31 cellular contexts compared by ENCODE assay signal in genomic region chr11:110446594-110446993, GRCh38.
"Had no signal": no experiment of that assay in that cellular context is flagged by ENCODE, and none has a peak within 500 bp of the region (broad histone marks: within the 10 kb centered on the region; RNA-seq: fewer than 3 reads in every experiment).

No MANE protein-coding gene starts in this region.

- H3K27ac ChIP-seq: PC-9, RWPE1 had no signal

- H3K4me3 ChIP-seq: PC-9 had no signal

- ATAC-seq: activated CD4-positive, alpha-beta T cell treated with anti-CD3 and anti-CD28 coated beads for 36 hours; activated CD4-positive, CD25-positive, alpha-beta regulatory T cell treated with anti-CD3 and anti-CD28 coated beads, Interleukin-2, amount 50 U/mL, for 24 hours had no signal

- H3K27me3 Mint-ChIP-seq: activated CD4-positive, alpha-beta memory T cell treated with anti-CD3 and anti-CD28 coated beads, Interleukin-2, amount 10 ng/mL, durations not matched to agents 7 days and 5 days; activated CD4-positive, alpha-beta T cell treated with anti-CD3 and anti-CD28 coated beads for 36 hours; activated naive CD4-positive, alpha-beta T cell treated with anti-CD3 and anti-CD28 coated beads, Interleukin-2, amount 50 U/mL, for 24 hours; activated naive CD8-positive, alpha-beta T cell treated with anti-CD3 and anti-CD28 coated beads, Interleukin-2, amount 10 ng/mL, durations not matched to agents 7 days and 5 days; activated T-cell treated with anti-CD3 and anti-CD28 coated beads, Interleukin-2, amount 50 U/mL, for 24 hours had no signal

- DNase-seq: activated CD4-positive, alpha-beta memory T cell treated with anti-CD3 and anti-CD28 coated beads, Interleukin-2, amount 10 ng/mL, durations not matched to agents 7 days and 5 days; activated CD4-positive, alpha-beta T cell treated with anti-CD3 and anti-CD28 coated beads for 36 hours; activated gamma-delta T cell; activated naive CD4-positive, alpha-beta T cell treated with Interleukin-2 at 50 U/mL for 16 hours; activated naive CD8-positive, alpha-beta T cell treated with anti-CD3 and anti-CD28 coated beads, Interleukin-2, amount 10 ng/mL, durations not matched to agents 7 days and 5 days; activated T-cell treated with anti-CD3 and anti-CD28 coated beads, Interleukin-2, amount 50 U/mL, for 24 hours; anterior cingulate cortex; central memory CD4-positive, alpha-beta T cell; Kasumi-1; KG1; MM.1S; MV-4-11; NCI-H1092; NCI-H1436 treated with DMSO at 0.1 percent for 48 hours; NCI-H1694 treated with DMSO at 0.1 percent for 48 hours; NCI-H2029; NCI-H510A; NCI-H526; NCI-H748 treated with DMSO at 0.1 percent for 48 hours; NK-92 treated with Interleukin-12 subunit alpha and Interleukin-12 subunit beta, amount 100 ng/mL, for 24 hours; PC-9; Right ventricle myocardium superior; SW 1271; T-helper 1 cell; T-helper 2 cell; T-helper 9 cell had no signal

- H3K9me3 Mint-ChIP-seq: activated CD4-positive, alpha-beta memory T cell treated with anti-CD3 and anti-CD28 coated beads, Interleukin-2, amount 10 ng/mL, durations not matched to agents 7 days and 5 days; activated naive CD4-positive, alpha-beta T cell treated with anti-CD3 and anti-CD28 coated beads, Interleukin-2, amount 50 U/mL, for 24 hours; activated naive CD8-positive, alpha-beta T cell treated with anti-CD3 and anti-CD28 coated beads, Interleukin-2, amount 10 ng/mL, durations not matched to agents 7 days and 5 days; activated T-cell treated with anti-CD3 and anti-CD28 coated beads, Interleukin-2, amount 50 U/mL, for 24 hours; activated T-helper 2 cell treated with anti-CD3 and anti-CD28 coated beads, Interferon-gamma antibody, Interleukin-2, Interleukin-4, amounts not matched to agents 10 μg/mL and 5 μg/mL and 100 μg/mL, durations not matched to agents 14 hours and 24 hours and 36 hours had no signal

- H3K4me3 Mint-ChIP-seq: activated CD4-positive, alpha-beta memory T cell treated with anti-CD3 and anti-CD28 coated beads, Interleukin-2, amount 10 ng/mL, durations not matched to agents 7 days and 5 days; activated CD4-positive, alpha-beta T cell treated with anti-CD3 and anti-CD28 coated beads for 36 hours; activated naive CD4-positive, alpha-beta T cell treated with anti-CD3 and anti-CD28 coated beads, Interleukin-2, amount 50 U/mL, for 24 hours; activated naive CD8-positive, alpha-beta T cell treated with anti-CD3 and anti-CD28 coated beads, Interleukin-2, amount 10 ng/mL, durations not matched to agents 7 days and 5 days; activated T-cell treated with anti-CD3 and anti-CD28 coated beads, Interleukin-2, amount 50 U/mL, for 24 hours; brain had no signal

- H3K4me2 ChIP-seq: PC-9 had no signal

- H3K27ac Mint-ChIP-seq: activated CD4-positive, alpha-beta memory T cell treated with anti-CD3 and anti-CD28 coated beads, Interleukin-2, amount 10 ng/mL, durations not matched to agents 7 days and 5 days; activated CD4-positive, alpha-beta T cell treated with anti-CD3 and anti-CD28 coated beads for 36 hours; activated naive CD4-positive, alpha-beta T cell treated with anti-CD3 and anti-CD28 coated beads, Interleukin-2, amount 50 U/mL, for 24 hours; activated naive CD8-positive, alpha-beta T cell treated with anti-CD3 and anti-CD28 coated beads, Interleukin-2, amount 10 ng/mL, durations not matched to agents 7 days and 5 days; activated T-cell treated with anti-CD3 and anti-CD28 coated beads, Interleukin-2, amount 50 U/mL, for 24 hours; activated T-helper 2 cell treated with anti-CD3 and anti-CD28 coated beads, Interferon-gamma antibody, Interleukin-2, Interleukin-4, amounts not matched to agents 10 μg/mL and 5 μg/mL and 100 μg/mL, durations not matched to agents 14 hours and 24 hours and 36 hours; brain had no signal
